ENCODE assay signal across 18 cellular contexts in genomic region chr10:67836972-67837371, GRCh38. TPM values are rescaled to one million over a fixed set of nuclear protein-coding genes. Genes with fewer than 3 reads are reported as not detected.
A peak's percentile ranks its signal among the peaks of the same experiment; 100 is the strongest.
DNase-seq lines count a peak whose midpoint lies in the region; ATAC-seq, FAIRE-seq and TF ChIP-seq lines count a peak whose summit lies in the region.
"Had no signal": no experiment of that assay in that cellular context is flagged by ENCODE, and none has a peak within 500 bp of the region (broad histone marks: within the 10 kb centered on the region; RNA-seq: fewer than 3 reads in every experiment).

No MANE protein-coding gene starts in this region.

- H3K27me3 Mint-ChIP-seq in brain (no peaks in the 10 kb centered on the region), nephron (ENCODE audit: low read depth) (no peaks in the 10 kb centered on the region)
- H3K27me3 Mint-ChIP-seq: activated B cell treated with CpG ODN at 0.5 μM for 24 hours; central memory CD8-positive, alpha-beta T cell; T-helper 17 cell had no signal

- 27% methylated on average over 1 of the region's 1 CpG for WGBS in A549 (ENCODE audit: missing lambda C conversion rate)

- no peaks in the 10 kb centered on the region for H3K36me3 Mint-ChIP-seq in brain
- no peaks in the 10 kb centered on the region for H3K36me3 Mint-ChIP-seq in nephron (ENCODE audit: low read depth)

- POLR2A ChIA-PET in A549 (lab: Yijun Ruan, JAX): interaction anchor here (0.5 to 1.7 kb wide), 4 partner anchors 12 to 49 kb away, joined by 3 to 6 read pairs (median 4); no protein-coding TSS in a partner anchor

- ATAC-seq in A549 (no peak), GM19328 (IDR thresholded peaks at IDR 0.05; ENCODE audit: unreplicated experiment) (no peak), HG03025 (IDR thresholded peaks at IDR 0.05; ENCODE audit: low FRiP score, unreplicated experiment) (no peak)
- ATAC-seq: left cardiac atrium, T-helper 17 cell had no signal

- H3K4me3 Mint-ChIP-seq in brain (peak overlapping the region; percentile 64 to 80 (median 76)), nephron (peak overlapping the region; percentile 58 to 74 (median 73))
- H3K4me3 Mint-ChIP-seq: activated B cell treated with CpG ODN at 0.5 μM for 24 hours; central memory CD8-positive, alpha-beta T cell; T-helper 17 cell had no signal

- H3K27ac ChIP-seq in A549: peak overlapping the region in 1 of 2 experiments; percentile 63; a peak in 3 of 6 replicates
- peak overlapping the region; percentile 7; the same call in 1 of the 2 replicates for H3K27ac ChIP-seq in HL-60 (replicated peaks)
- H3K27ac ChIP-seq: neutrophil had no signal

- FAIRE-seq in A549 (lab: Jason Lieb, UNC): no peak

- TF ChIP-seq CTCF in A549 (IDR thresholded peaks at IDR 0.05) (no peak), HL-60 (IDR thresholded peaks at IDR 0.05; ENCODE audit: insufficient read depth, low read length) (no peak), brain (conservative IDR thresholded peaks at IDR 0.05) (no peak), nephron (IDR thresholded peaks at IDR 0.05; ENCODE audit: unreplicated experiment in 3 of 3) (no peak)

- H3K4me1 Mint-ChIP-seq in brain: peaks cover 42% of the 10 kb centered on the region
- peaks cover 19% of the 10 kb centered on the region for H3K4me1 Mint-ChIP-seq in nephron
- H3K4me1 Mint-ChIP-seq: central memory CD8-positive, alpha-beta T cell; T-helper 17 cell had no signal

- H3K4me1 ChIP-seq in A549: peaks cover 12% of the 10 kb centered on the region; the same call in 1 of the 3 replicates

- peak overlapping the region; percentile 76 for H3K4me2 ChIP-seq in A549

- H3K4me3 ChIP-seq in A549: peak overlapping the region; percentile 55
- H3K4me3 ChIP-seq in HL-60 (replicated peaks; ENCODE audit: insufficient read depth, low read length): peak overlapping the region; percentile 24

- CTCF ChIA-PET in A549 (lab: Yijun Ruan, JAX): interaction anchor here (2.0 to 2.2 kb wide), 2 partner anchors 18 to 49 kb away, joined by 7 to 11 read pairs; no protein-coding TSS in a partner anchor

- no peaks in the 10 kb centered on the region for H3K27me3 ChIP-seq in HL-60 (ENCODE audit: insufficient read depth, poor library complexity, severe bottlenecking)
- H3K27me3 ChIP-seq: neutrophil had no signal

- H3K9me3 ChIP-seq in A549: no peaks in the 10 kb centered on the region
- H3K9me3 ChIP-seq: neutrophil had no signal

- TF ChIP-seq RAD21 in A549 (conservative IDR thresholded peaks at IDR 0.05 in 1 of 2, IDR thresholded peaks at IDR 0.05 in 1 of 2): no peak

- H3K9me3 Mint-ChIP-seq in brain: peaks cover 3 to 10% (median 6%) of the 10 kb centered on the region in 5 experiments
- peaks cover 8% of the 10 kb centered on the region for H3K9me3 Mint-ChIP-seq in nephron
- H3K9me3 Mint-ChIP-seq: central memory CD8-positive, alpha-beta T cell had no signal

- H3K27ac Mint-ChIP-seq in brain: no peak overlapping the region
- H3K27ac Mint-ChIP-seq in nephron: no peak overlapping the region
- H3K27ac Mint-ChIP-seq: activated B cell treated with CpG ODN at 0.5 μM for 24 hours, T-helper 17 cell had no signal

- no peak for TF ChIP-seq EP300 in A549 (IDR thresholded peaks at IDR 0.05)

- DNase-seq in A549 (ENCODE audit: low read depth in 1 of 2, low spot score in 1 of 2) (no peak), HL-60 (ENCODE audit: low read depth in 1 of 2, low spot score in 1 of 2) (no peak), NCI-H510A treated with DMSO at 0.1 percent for 48 hours (lab: John Stamatoyannopoulos, UW) (no peak), NCI-H187 treated with DMSO at 0.1 percent for 48 hours (lab: John Stamatoyannopoulos, UW) (no peak)
- DNase-seq: activated B cell treated with CpG ODN at 0.5 μM for 24 hours; EL; foreskin fibroblast; IMR-90; left cardiac atrium; NCI-H1930; stimulated activated CD4-positive, alpha-beta T cell treated with anti-CD3 and anti-CD28 coated beads, Interleukin-4, amount 100 ng/mL, for 1 hour; T-helper 17 cell had no signal

- no peak for TF ChIP-seq POLR2A in A549 (IDR thresholded peaks at IDR 0.05; ENCODE audit: low read length)

TF ChIP-seq in A549, 52 proteins besides CTCF, POLR2A, EP300 and RAD21:
- no peak for TF ChIP-seq GATA3 (IDR thresholded peaks at IDR 0.05; ENCODE audit: borderline replicate concordance)
- no peak for TF ChIP-seq CBX2 (IDR thresholded peaks at IDR 0.05; ENCODE audit: borderline replicate concordance, low read depth)
- no peak for TF ChIP-seq HOXB13 (CRISPR knock-in tag; IDR thresholded peaks at IDR 0.05; ENCODE audit: low read depth)

RNA-seq across cellular contexts. Expression of gene DNAJC12, which starts 1.0 kb away (rescaled TPM):
- polyA plus RNA-seq in A549 (2011; rRNA removed): 80.0 and 87.9 TPM in 2 replicates
- 15.4 and 15.5 TPM in 2 replicates for polyA plus RNA-seq in A549 (2012; cell fraction: cytosol; rRNA removed)
- 3.5 and 7.5 TPM in 2 replicates for polyA plus RNA-seq in A549 (2012; cell fraction: nucleus; rRNA removed)
- polyA plus RNA-seq in A549 (2017; fragmentation: RNase III; extraction: RNeasy Plus Mini Kit Qiagen cat#74134 plus additional on column Dnase treatment): 13.1 to 19.8 TPM (median 19.1 TPM) in 3 replicates
- 5.2 and 5.8 TPM in 2 replicates for polyA minus RNA-seq in A549 (2011; rRNA and poly(A)+ RNA removed)
- 25.1 TPM for polyA plus RNA-seq in brain (ENCODE audit: insufficient read depth, low read depth, low replicate concordance)

RNA-seq across cellular contexts. Expression of gene SIRT1, which starts 47.5 kb away (rescaled TPM):
- 30.5 and 34.8 TPM in 2 replicates for polyA plus RNA-seq in A549 (2011; rRNA removed)
- polyA plus RNA-seq in A549 (2012; cell fraction: cytosol; rRNA removed): 9.5 and 10.6 TPM in 2 replicates
- 6.0 and 10.2 TPM in 2 replicates for polyA plus RNA-seq in A549 (2012; cell fraction: nucleus; rRNA removed)
- polyA plus RNA-seq in A549 (2017; fragmentation: RNase III; extraction: RNeasy Plus Mini Kit Qiagen cat#74134 plus additional on column Dnase treatment): 16.1 to 16.8 TPM (median 16.2 TPM) in 3 replicates
- polyA minus RNA-seq in A549 (2011; rRNA and poly(A)+ RNA removed): 6.3 and 8.2 TPM in 2 replicates
- polyA plus RNA-seq in brain (ENCODE audit: insufficient read depth, low read depth, low replicate concordance): 14.9 TPM
